ENCODE assay signal across 11 cellular contexts in the genomic region with DNA sequence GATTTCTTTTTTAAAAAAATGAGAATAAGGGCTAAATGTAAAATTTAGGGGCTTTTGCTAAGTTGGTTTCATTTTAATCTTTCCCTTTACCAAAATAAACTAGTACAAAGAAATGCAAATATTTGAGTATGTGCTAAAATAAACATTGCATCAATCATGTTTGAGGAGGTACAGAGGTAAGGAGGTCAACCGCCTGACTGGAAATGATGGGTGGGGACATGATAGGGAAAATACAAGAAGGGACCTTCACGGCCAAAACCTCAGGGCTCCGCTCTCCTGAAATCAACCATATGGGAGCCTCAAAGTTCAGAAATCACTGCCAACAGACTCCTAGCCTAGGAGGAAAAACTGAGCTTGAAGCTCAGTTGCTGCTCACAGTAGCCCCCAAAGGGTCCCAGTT.
A peak's percentile ranks its signal among the peaks of the same experiment; 100 is the strongest.
DNase-seq lines count a peak whose midpoint lies in the region; ATAC-seq, FAIRE-seq and TF ChIP-seq lines count a peak whose summit lies in the region.
"Had no signal": no experiment of that assay in that cellular context is flagged by ENCODE, and none has a peak within 500 bp of the region (broad histone marks: within the 10 kb centered on the region; RNA-seq: fewer than 3 reads in every experiment).

No MANE protein-coding gene starts in this region.

- H3K4me1 Mint-ChIP-seq in activated T-cell treated with anti-CD3 and anti-CD28 coated beads, Interleukin-2, amount 50 U/mL, for 24 hours (ENCODE audit: low read depth): no peaks in the 10 kb centered on the region

- DNase-seq in right cardiac atrium (peak in 1 of 3 donors; percentile 51), left ventricle myocardium inferior (no peak), cardiac fibroblast (ENCODE audit: low read depth in 2 of 2) (peak; percentile 27 to 69), D721Med (ENCODE audit: insufficient read length, low spot score) (no peak), WERI-Rb-1 (no peak), OCI-LY7 (ENCODE audit: low spot score) (no peak)
- DNase-seq in activated T-cell treated with anti-CD3 and anti-CD28 coated beads, Interleukin-2, amount 50 U/mL, for 24 hours: no peak
- DNase-seq: H9, NCI-H446 had no signal

- no peaks in the 10 kb centered on the region for H3K79me2 ChIP-seq in OCI-LY7 (ENCODE audit: insufficient read depth, low read depth, low read length)

- H3K27me3 ChIP-seq in right cardiac atrium (ENCODE audit: control insufficient read depth, insufficient read depth) (no peaks in the 10 kb centered on the region), left ventricle myocardium inferior (ENCODE audit: low read depth) (no peaks in the 10 kb centered on the region), WERI-Rb-1 (ENCODE audit: insufficient read depth, low read depth, severe bottlenecking) (no peaks in the 10 kb centered on the region)

- no peak for FAIRE-seq in D721Med (lab: Jason Lieb, UNC)
- FAIRE-seq: colon had no signal

- no peak for TF ChIP-seq CTCF in left ventricle myocardium inferior (IDR thresholded peaks at IDR 0.05; ENCODE audit: borderline replicate concordance)
- TF ChIP-seq CTCF in cardiac fibroblast (IDR thresholded peaks at IDR 0.05; ENCODE audit: low read depth, low read length): no peak
- no peak for TF ChIP-seq CTCF in D721Med (IDR thresholded peaks at IDR 0.05; ENCODE audit: insufficient read depth, missing control alignments)
- no peak for TF ChIP-seq CTCF in WERI-Rb-1 (IDR thresholded peaks at IDR 0.05; ENCODE audit: low read depth, low read length)
- no peak for TF ChIP-seq CTCF in OCI-LY7 (conservative IDR thresholded peaks at IDR 0.05; ENCODE audit: low read length)

- H3K27ac ChIP-seq in right cardiac atrium (ENCODE audit: low read length) (no peak overlapping the region), left ventricle myocardium inferior (replicated peaks) (no peak overlapping the region), WERI-Rb-1 (no peak overlapping the region), OCI-LY7 (ENCODE audit: low read depth, low read length, poor library complexity, severe bottlenecking) (no peak overlapping the region)

- H3K4me3 ChIP-seq in right cardiac atrium (ENCODE audit: low read length): no peak overlapping the region
- H3K4me3 ChIP-seq in left ventricle myocardium inferior: no peak overlapping the region
- H3K4me3 ChIP-seq in cardiac fibroblast (replicated peaks in 1 of 2; ENCODE audit: low read depth in 2 of 2, low read length in 2 of 2): no peak overlapping the region
- no peak overlapping the region for H3K4me3 ChIP-seq in WERI-Rb-1 (ENCODE audit: low read depth, low read length)
- no peak overlapping the region for H3K4me3 ChIP-seq in OCI-LY7 (ENCODE audit: low read depth, low read length, poor library complexity, severe bottlenecking)

- no peaks in the 10 kb centered on the region for H3K27me3 Mint-ChIP-seq in activated T-cell treated with anti-CD3 and anti-CD28 coated beads, Interleukin-2, amount 50 U/mL, for 24 hours

- H3K9me3 Mint-ChIP-seq in activated T-cell treated with anti-CD3 and anti-CD28 coated beads, Interleukin-2, amount 50 U/mL, for 24 hours: no peaks in the 10 kb centered on the region
- H3K9me3 Mint-ChIP-seq: H9 had no signal

- H3K4me3 Mint-ChIP-seq in activated T-cell treated with anti-CD3 and anti-CD28 coated beads, Interleukin-2, amount 50 U/mL, for 24 hours: no peak overlapping the region
- H3K4me3 Mint-ChIP-seq: H9 had no signal

- ATAC-seq in right cardiac atrium (peak; percentile 64 to 70), HG03095 (IDR thresholded peaks at IDR 0.05; ENCODE audit: unreplicated experiment) (peak; percentile 91)

- no peak overlapping the region for H3K4me2 ChIP-seq in OCI-LY7 (ENCODE audit: low read length)

- no peaks in the 10 kb centered on the region for H3K36me3 Mint-ChIP-seq in activated T-cell treated with anti-CD3 and anti-CD28 coated beads, Interleukin-2, amount 50 U/mL, for 24 hours (ENCODE audit: low read depth)

- H3K9me3 ChIP-seq in right cardiac atrium (ENCODE audit: control insufficient read depth, low read length) (no peaks in the 10 kb centered on the region), left ventricle myocardium inferior (replicated peaks) (no peaks in the 10 kb centered on the region), WERI-Rb-1 (ENCODE audit: severe bottlenecking) (no peaks in the 10 kb centered on the region), OCI-LY7 (ENCODE audit: low read length) (no peaks in the 10 kb centered on the region)

- H3K4me1 ChIP-seq in right cardiac atrium (ENCODE audit: control insufficient read depth, insufficient read depth, low read length) (no peaks in the 10 kb centered on the region), left ventricle myocardium inferior (no peaks in the 10 kb centered on the region), OCI-LY7 (ENCODE audit: insufficient read depth, low read length, poor library complexity, severe bottlenecking) (no peaks in the 10 kb centered on the region)

- no peaks in the 10 kb centered on the region for H4K20me1 ChIP-seq in OCI-LY7 (ENCODE audit: insufficient read depth, low read length)

- WGBS in right cardiac atrium: 57% methylated on average over 3 of the region's 3 CpGs

- no peaks in the 10 kb centered on the region for H3K36me3 ChIP-seq in left ventricle myocardium inferior
- H3K36me3 ChIP-seq in WERI-Rb-1: no peaks in the 10 kb centered on the region
- H3K36me3 ChIP-seq in OCI-LY7 (ENCODE audit: insufficient read depth, low read length): no peaks in the 10 kb centered on the region

- intact Hi-C loops in right cardiac atrium (cut with DNase I): no loop called here
- intact Hi-C loops in left ventricle myocardium inferior (cut with micrococcal nuclease): no loop called here
- intact Hi-C loops in OCI-LY7 (cut with micrococcal nuclease; ENCODE audit: unreplicated experiment): no loop called here

- BruUV-seq in OCI-LY7 (replicated peaks; lab: Mats Ljungman, UMichigan): no TSS peak

- POLR2A ChIA-PET in OCI-LY7 (lab: Charles Lee): interaction anchor here (0.8 to 1.5 kb wide), 2 partner anchors 9 to 23 kb away, joined by 3 to 7 read pairs; no protein-coding TSS in a partner anchor

- CTCF ChIA-PET in OCI-LY7 (lab: Charles Lee; ENCODE audit: unreplicated experiment): interaction anchor here (0.5 kb wide), 1 partner anchor 936 kb away, joined by 3 read pairs; no protein-coding TSS in a partner anchor

- H2AFZ ChIP-seq in OCI-LY7 (ENCODE audit: low read length): no peak overlapping the region

- H3K9me2 ChIP-seq in OCI-LY7 (ENCODE audit: insufficient read depth, low read length): no peaks in the 10 kb centered on the region

- no peak overlapping the region for H3K27ac Mint-ChIP-seq in activated T-cell treated with anti-CD3 and anti-CD28 coated beads, Interleukin-2, amount 50 U/mL, for 24 hours
- H3K27ac Mint-ChIP-seq: H9 had no signal

Comparison
In these comparisons a context has a peak if more than half of its experiments do, and no peak if none do; other contexts are left out.
1. DNase-seq: peak in cardiac fibroblast (2 of 2); none in left ventricle myocardium inferior (single experiment), D721Med (single experiment), WERI-Rb-1 (single experiment), activated T-cell treated with anti-CD3 and anti-CD28 coated beads, Interleukin-2, amount 50 U/mL, for 24 hours (single experiment) and OCI-LY7 (single experiment).